Comparison of ENCODE assay signal across 11 cellular contexts in genomic region chr10:121270906-121271305, GRCh38.
"Had no signal": no experiment of that assay in that cellular context is flagged by ENCODE, and none has a peak within 500 bp of the region (broad histone marks: within the 10 kb centered on the region; RNA-seq: fewer than 3 reads in every experiment).

No MANE protein-coding gene starts in this region.

- H3K4me3 ChIP-seq: GM23248, GM23338, HAP-1 had no signal

- H3K4me3 Mint-ChIP-seq: GM23338, H9, HFFc6 had no signal

- H3K27ac ChIP-seq: GM23248 had no signal

- H3K4me1 Mint-ChIP-seq: GM23338 had no signal

- ATAC-seq: GM23338, HCT116 had no signal

- H3K27ac Mint-ChIP-seq: GM23338, H9, HFFc6 had no signal

- H3K9me3 Mint-ChIP-seq: GM23338, H9 had no signal

- FAIRE-seq: H1, H54 had no signal

- DNase-seq: GM23248, GOT3, H7, H9, HCEC 1CT, HFFc6 had no signal

- H3K9me3 ChIP-seq: HAP-1 had no signal

- H3K4me1 ChIP-seq: HAP-1 had no signal

- H3K36me3 ChIP-seq: HAP-1 had no signal
